In genomic region chr6:86251106-86251505, GRCh38 we compare ENCODE assay signal across 23 cellular contexts.
"Had no signal": no experiment of that assay in that cellular context is flagged by ENCODE, and none has a peak within 500 bp of the region (broad histone marks: within the 10 kb centered on the region; RNA-seq: fewer than 3 reads in every experiment).

No MANE protein-coding gene starts in this region.

- H3K36me3 ChIP-seq: neural progenitor cell, ovary, prostate gland, right lobe of liver, sigmoid colon, stomach, thoracic aorta, thyroid gland, tibial nerve, upper lobe of left lung, vagina had no signal

- H3K27ac ChIP-seq: neural progenitor cell, ovary, prostate gland, right lobe of liver, sigmoid colon, stomach, thoracic aorta, thyroid gland, tibial nerve, upper lobe of left lung, vagina had no signal

- H3K4me1 ChIP-seq: neural progenitor cell, prostate gland, sigmoid colon, stomach, tibial nerve, upper lobe of left lung, vagina had no signal

- ATAC-seq: natural killer cell; right cardiac atrium; right lobe of liver; stimulated activated effector memory CD8-positive, alpha-beta T cell treated with anti-CD3 and anti-CD28 coated beads, Interleukin-12 subunit alpha, Interleukin-12 subunit beta, amount 100 ng/mL, for 72 hours; stimulated activated naive B cell treated with anti-CD40 and anti-IgM and Interleukin-4, amounts not matched to agents 10 μg/mL and 1 μg/mL and 100 μg/mL, for 72 hours had no signal

- H3K9me3 ChIP-seq: ovary, prostate gland, right lobe of liver, stomach, thoracic aorta, thyroid gland, tibial nerve, upper lobe of left lung, vagina had no signal

- H3K27me3 ChIP-seq: neural progenitor cell, ovary, right lobe of liver, sigmoid colon, stomach, thyroid gland, tibial nerve, upper lobe of left lung, vagina had no signal

- H2AFZ ChIP-seq: neural progenitor cell had no signal

- DNase-seq: natural killer cell; occipital lobe; ovary; right cardiac atrium; right lobe of liver; sigmoid colon; small intestine; stimulated activated CD4-positive, alpha-beta T cell treated with anti-CD3 and anti-CD28 coated beads, Interleukin-15, amount 100 ng/mL, for 24 hours; stimulated activated CD4-positive, alpha-beta T cell treated with anti-CD3 and anti-CD28 coated beads, Interleukin-2, amount 100 ng/mL, for 24 hours; stimulated activated CD4-positive, alpha-beta T cell treated with anti-CD3 and anti-CD28 coated beads, Interleukin-2, amount 100 ng/mL, for 48 hours; stimulated activated CD4-positive, alpha-beta T cell treated with anti-CD3 and anti-CD28 coated beads, Interleukin-4, amount 100 ng/mL, for 24 hours; stimulated activated naive B cell treated with anti-CD40 and anti-IgM and Interleukin-4, amounts not matched to agents 10 μg/mL and 1 μg/mL and 100 μg/mL, for 72 hours; stimulated activated naive CD4-positive, alpha-beta T cell treated with Interleukin-2 at 50 U/mL for 16 hours; stomach; thyroid gland; trophoblast cell; upper lobe of left lung had no signal

- H3K9ac ChIP-seq: neural progenitor cell had no signal

- H3K4me3 ChIP-seq: neural progenitor cell, ovary, prostate gland, right lobe of liver, sigmoid colon, stomach, thoracic aorta, thyroid gland, tibial nerve, upper lobe of left lung, vagina had no signal

- H3K4me2 ChIP-seq: neural progenitor cell had no signal
